ENCODE assay signal across 1 cellular context in the genomic region with DNA sequence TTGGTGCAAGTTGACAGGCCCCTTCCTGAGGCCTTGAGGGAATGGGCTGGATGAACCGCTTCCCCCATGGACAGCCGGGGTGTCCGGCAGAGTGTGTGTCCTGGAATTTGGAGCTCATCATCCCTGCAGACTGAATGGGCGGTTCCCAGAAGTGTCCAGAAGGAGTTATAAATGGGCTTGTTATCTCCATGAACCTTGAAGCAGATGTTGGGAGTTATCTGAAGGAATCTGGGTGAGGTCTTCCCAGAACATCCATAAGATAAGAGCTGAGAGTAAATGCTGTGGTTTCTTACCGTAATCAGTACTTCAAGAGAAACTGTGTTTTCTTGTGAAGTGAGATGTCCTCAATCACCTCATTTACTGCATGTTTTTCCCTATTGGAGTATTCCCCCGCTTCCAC.
TF ChIP-seq lines count a peak whose summit lies in the region.

No MANE protein-coding gene starts in this region.

TF ChIP-seq in K562, 482 proteins besides CTCF, POLR2A, EP300 and RAD21 (continued from another document):
- peak in 1 of 2 experiments; percentile 88; a peak in 2 of 4 replicates for TF ChIP-seq ZNF639 (CRISPR knock-in tag; conservative IDR thresholded peaks at IDR 0.05 in 1 of 2, IDR thresholded peaks at IDR 0.05 in 1 of 2)
- TF ChIP-seq, protein P1, sequence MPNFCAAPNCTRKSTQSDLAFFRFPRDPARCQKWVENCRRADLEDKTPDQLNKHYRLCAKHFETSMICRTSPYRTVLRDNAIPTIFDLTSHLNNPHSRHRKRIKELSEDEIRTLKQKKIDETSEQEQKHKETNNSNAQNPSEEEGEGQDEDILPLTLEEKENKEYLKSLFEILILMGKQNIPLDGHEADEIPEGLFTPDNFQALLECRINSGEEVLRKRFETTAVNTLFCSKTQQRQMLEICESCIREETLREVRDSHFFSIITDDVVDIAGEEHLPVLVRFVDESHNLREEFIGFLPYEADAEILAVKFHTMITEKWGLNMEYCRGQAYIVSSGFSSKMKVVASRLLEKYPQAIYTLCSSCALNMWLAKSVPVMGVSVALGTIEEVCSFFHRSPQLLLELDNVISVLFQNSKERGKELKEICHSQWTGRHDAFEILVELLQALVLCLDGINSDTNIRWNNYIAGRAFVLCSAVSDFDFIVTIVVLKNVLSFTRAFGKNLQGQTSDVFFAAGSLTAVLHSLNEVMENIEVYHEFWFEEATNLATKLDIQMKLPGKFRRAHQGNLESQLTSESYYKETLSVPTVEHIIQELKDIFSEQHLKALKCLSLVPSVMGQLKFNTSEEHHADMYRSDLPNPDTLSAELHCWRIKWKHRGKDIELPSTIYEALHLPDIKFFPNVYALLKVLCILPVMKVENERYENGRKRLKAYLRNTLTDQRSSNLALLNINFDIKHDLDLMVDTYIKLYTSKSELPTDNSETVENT (CRISPR knock-in tag; IDR thresholded peaks at IDR 0.05) = no peak
- TF ChIP-seq HDAC8 (tag; IDR thresholded peaks at IDR 0.05) = no peak
- TF ChIP-seq ZNF239 (CRISPR knock-in tag; IDR thresholded peaks at IDR 0.05) = peak; percentile 65
- peak; percentile 94 for TF ChIP-seq SMAD4 (CRISPR knock-in tag; conservative IDR thresholded peaks at IDR 0.05)
- TF ChIP-seq ESRRA (IDR thresholded peaks at IDR 0.05; ENCODE audit: borderline replicate concordance, low read depth) = peak; percentile 93; the same call in 1 of the 2 replicates
- TF ChIP-seq TRIM28 (IDR thresholded peaks at IDR 0.05) = no peak
- TF ChIP-seq ZNF830 (CRISPR knock-in tag; IDR thresholded peaks at IDR 0.05) = no peak
- peak; percentile 70; the same call in 1 of the 2 replicates for TF ChIP-seq TARDBP (IDR thresholded peaks at IDR 0.05)
- peak; percentile 67; the same call in 1 of the 2 replicates for TF ChIP-seq LEF1 (IDR thresholded peaks at IDR 0.05)
- TF ChIP-seq, protein P2, sequence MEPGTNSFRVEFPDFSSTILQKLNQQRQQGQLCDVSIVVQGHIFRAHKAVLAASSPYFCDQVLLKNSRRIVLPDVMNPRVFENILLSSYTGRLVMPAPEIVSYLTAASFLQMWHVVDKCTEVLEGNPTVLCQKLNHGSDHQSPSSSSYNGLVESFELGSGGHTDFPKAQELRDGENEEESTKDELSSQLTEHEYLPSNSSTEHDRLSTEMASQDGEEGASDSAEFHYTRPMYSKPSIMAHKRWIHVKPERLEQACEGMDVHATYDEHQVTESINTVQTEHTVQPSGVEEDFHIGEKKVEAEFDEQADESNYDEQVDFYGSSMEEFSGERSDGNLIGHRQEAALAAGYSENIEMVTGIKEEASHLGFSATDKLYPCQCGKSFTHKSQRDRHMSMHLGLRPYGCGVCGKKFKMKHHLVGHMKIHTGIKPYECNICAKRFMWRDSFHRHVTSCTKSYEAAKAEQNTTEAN (CRISPR knock-in tag; IDR thresholded peaks at IDR 0.05) = no peak
- TF ChIP-seq ZNF584 (CRISPR knock-in tag; IDR thresholded peaks at IDR 0.05; ENCODE audit: low read depth) = peak; percentile 90
- no peak for TF ChIP-seq ZNF282 (CRISPR knock-in tag; IDR thresholded peaks at IDR 0.05)
- TF ChIP-seq RBM22 (IDR thresholded peaks at IDR 0.05; ENCODE audit: low read depth, low read length, poor library complexity, severe bottlenecking) = no peak
- TF ChIP-seq ZNF764 (CRISPR knock-in tag; IDR thresholded peaks at IDR 0.05; ENCODE audit: low read depth) = no peak
- TF ChIP-seq CC2D1A (IDR thresholded peaks at IDR 0.05) = peak; percentile 78; the same call in 1 of the 2 replicates
- TF ChIP-seq HDAC1 (IDR thresholded peaks at IDR 0.05) = peak in 1 of 2 experiments; percentile 95; a peak in 2 of 4 replicates
- TF ChIP-seq STAT5A (IDR thresholded peaks at IDR 0.05; ENCODE audit: borderline replicate concordance, low read length) = peak; percentile 75
- TF ChIP-seq THRB (CRISPR knock-in tag; conservative IDR thresholded peaks at IDR 0.05) = 0 out of 2 replicates have a peak, but pooled peaks have one; percentile 12
- TF ChIP-seq HDAC2 (IDR thresholded peaks at IDR 0.05) = peak; percentile 98
- TF ChIP-seq TCF3 (CRISPR knock-in tag; IDR thresholded peaks at IDR 0.05) = peak; percentile 94
- peak; percentile 86 for TF ChIP-seq DPF2 (IDR thresholded peaks at IDR 0.05)
- TF ChIP-seq KLF6 (CRISPR knock-in tag; IDR thresholded peaks at IDR 0.05; ENCODE audit: borderline replicate concordance) = peak; percentile 68; the same call in 1 of the 2 replicates
- no peak for TF ChIP-seq ETS2 (tag; IDR thresholded peaks at IDR 0.05; ENCODE audit: borderline replicate concordance, poor library complexity, severe bottlenecking)
- peak; percentile 65; the same call in 1 of the 2 replicates for TF ChIP-seq DDX20 (tag; IDR thresholded peaks at IDR 0.05; ENCODE audit: low read depth)
- TF ChIP-seq NR2C1 (IDR thresholded peaks at IDR 0.05) = no peak
- TF ChIP-seq NR2C1 (tag; IDR thresholded peaks at IDR 0.05) = peak; percentile 70
- peak; percentile 85 for TF ChIP-seq CCNT2 (IDR thresholded peaks at IDR 0.05; ENCODE audit: borderline replicate concordance, extremely low read depth, insufficient read length, low read depth, low read length)
- peak; percentile 87; the same call in 1 of the 2 replicates for TF ChIP-seq DMBX1 (CRISPR knock-in tag; IDR thresholded peaks at IDR 0.05; ENCODE audit: borderline replicate concordance)
- TF ChIP-seq ZNF175 (CRISPR knock-in tag; IDR thresholded peaks at IDR 0.05; ENCODE audit: low read depth) = peak; percentile 79; the same call in 1 of the 2 replicates
- peak; percentile 46; the same call in 1 of the 2 replicates for TF ChIP-seq JUN (IDR thresholded peaks at IDR 0.05; ENCODE audit: borderline replicate concordance, low read depth, low read length)
- TF ChIP-seq JUN (CRISPR knock-in tag; IDR thresholded peaks at IDR 0.05; ENCODE audit: borderline replicate concordance) = no peak
- no peak for TF ChIP-seq PHF20 (IDR thresholded peaks at IDR 0.05; ENCODE audit: partially characterized antibody)
- peak; percentile 96 for TF ChIP-seq CBFA2T3 (IDR thresholded peaks at IDR 0.05)
- TF ChIP-seq ZNF766 (CRISPR knock-in tag; conservative IDR thresholded peaks at IDR 0.05) = peak; percentile 96
- TF ChIP-seq RBM39 (optimal IDR thresholded peaks at IDR 0.05; ENCODE audit: low read depth, low read length) = no peak
- TF ChIP-seq GATA2 (CRISPR knock-in tag; IDR thresholded peaks at IDR 0.05) = peak; percentile 84
- 0 out of 2 replicates have a peak, but pooled peaks have one; percentile 61 for TF ChIP-seq HIVEP1 (CRISPR knock-in tag; IDR thresholded peaks at IDR 0.05)
- TF ChIP-seq SMAD3 (CRISPR knock-in tag; conservative IDR thresholded peaks at IDR 0.05) = peak; percentile 89
- peak; percentile 96 for TF ChIP-seq TAL1 (IDR thresholded peaks at IDR 0.05)
- peak; percentile 95 to 97 for TF ChIP-seq KDM1A (IDR thresholded peaks at IDR 0.05)
- TF ChIP-seq NRF1 (conservative IDR thresholded peaks at IDR 0.05 in 1 of 2, IDR thresholded peaks at IDR 0.05 in 1 of 2) = no peak
- peak; percentile 35; the same call in 1 of the 2 replicates for TF ChIP-seq MYC (IDR thresholded peaks at IDR 0.05; ENCODE audit: low read depth, low read length)
- TF ChIP-seq MYC (CRISPR knock-in tag; IDR thresholded peaks at IDR 0.05; ENCODE audit: borderline replicate concordance, low read depth) = no peak
- peak; percentile 94 for TF ChIP-seq SOX6 (IDR thresholded peaks at IDR 0.05)
- peak in 1 of 2 experiments; percentile 65; a peak in 2 of 4 replicates for TF ChIP-seq FOXA3 (CRISPR knock-in tag; conservative IDR thresholded peaks at IDR 0.05 in 1 of 2, IDR thresholded peaks at IDR 0.05 in 1 of 2)
- peak; percentile 72 for TF ChIP-seq HMGN3 (IDR thresholded peaks at IDR 0.05; ENCODE audit: borderline replicate concordance, extremely low read depth, insufficient read length, low read depth, low read length)
- no peak for TF ChIP-seq ZNF143 (CRISPR knock-in tag; IDR thresholded peaks at IDR 0.05)
- TF ChIP-seq ADNP (tag; IDR thresholded peaks at IDR 0.05) = 0 out of 2 replicates have a peak, but pooled peaks have one; percentile 17
- no peak for TF ChIP-seq FOXK1 (CRISPR knock-in tag; IDR thresholded peaks at IDR 0.05; ENCODE audit: borderline replicate concordance)
- TF ChIP-seq FIP1L1 (IDR thresholded peaks at IDR 0.05; ENCODE audit: low read depth, low read length, poor library complexity, severe bottlenecking) = no peak
- TF ChIP-seq SMARCC2 (IDR thresholded peaks at IDR 0.05; ENCODE audit: low read depth) = peak; percentile 84; the same call in 1 of the 2 replicates
- TF ChIP-seq, protein P3, sequence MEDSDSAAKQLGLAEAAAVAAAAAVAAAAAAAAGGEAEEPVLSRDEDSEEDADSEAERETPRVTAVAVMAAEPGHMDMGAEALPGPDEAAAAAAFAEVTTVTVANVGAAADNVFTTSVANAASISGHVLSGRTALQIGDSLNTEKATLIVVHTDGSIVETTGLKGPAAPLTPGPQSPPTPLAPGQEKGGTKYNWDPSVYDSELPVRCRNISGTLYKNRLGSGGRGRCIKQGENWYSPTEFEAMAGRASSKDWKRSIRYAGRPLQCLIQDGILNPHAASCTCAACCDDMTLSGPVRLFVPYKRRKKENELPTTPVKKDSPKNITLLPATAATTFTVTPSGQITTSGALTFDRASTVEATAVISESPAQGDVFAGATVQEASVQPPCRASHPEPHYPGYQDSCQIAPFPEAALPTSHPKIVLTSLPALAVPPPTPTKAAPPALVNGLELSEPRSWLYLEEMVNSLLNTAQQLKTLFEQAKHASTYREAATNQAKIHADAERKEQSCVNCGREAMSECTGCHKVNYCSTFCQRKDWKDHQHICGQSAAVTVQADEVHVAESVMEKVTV (CRISPR knock-in tag; IDR thresholded peaks at IDR 0.05) = 0 out of 2 replicates have a peak, but pooled peaks have one; percentile 21
- peak; percentile 92; the same call in 1 of the 2 replicates for TF ChIP-seq FOXM1 (IDR thresholded peaks at IDR 0.05; ENCODE audit: low read depth)
- TF ChIP-seq FOXM1 (CRISPR knock-in tag; IDR thresholded peaks at IDR 0.05; ENCODE audit: low read depth) = no peak
- no peak for TF ChIP-seq C11orf30 (IDR thresholded peaks at IDR 0.05; ENCODE audit: low read depth)
- TF ChIP-seq BACH1 (tag; IDR thresholded peaks at IDR 0.05) = 0 out of 2 replicates have a peak, but pooled peaks have one; percentile 37
- peak; percentile 44; the same call in 1 of the 2 replicates for TF ChIP-seq KHSRP (IDR thresholded peaks at IDR 0.05)
- TF ChIP-seq OTX1 (CRISPR knock-in tag; IDR thresholded peaks at IDR 0.05) = peak; percentile 28; the same call in 1 of the 2 replicates
- peak; percentile 76; the same call in 1 of the 2 replicates for TF ChIP-seq MEF2D (tag; conservative IDR thresholded peaks at IDR 0.05; ENCODE audit: low read depth)
- peak; percentile 73 to 89; a peak in 3 of 4 replicates for TF ChIP-seq TRIM24 (IDR thresholded peaks at IDR 0.05)
